In the genomic region with DNA sequence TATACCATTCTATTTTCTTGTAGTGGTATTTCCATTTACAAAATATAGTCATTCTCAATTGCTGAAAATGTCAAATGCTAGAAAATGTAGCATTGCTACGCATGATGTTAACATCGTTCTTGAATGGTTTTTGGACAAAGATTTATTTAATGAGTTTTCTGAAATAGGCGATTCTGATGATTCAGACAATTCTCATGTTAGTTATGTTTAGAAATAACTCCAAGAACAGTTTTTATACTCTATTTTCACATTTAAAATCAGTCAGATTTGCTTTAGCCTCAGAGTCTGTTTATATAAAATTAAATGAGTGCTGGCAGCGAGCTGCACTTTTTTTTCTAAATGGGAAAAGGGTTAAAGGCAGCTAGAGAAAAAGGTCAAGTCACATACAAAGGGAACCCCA, we compare ENCODE assay signal across 21 cellular contexts.
"Had no signal": no experiment of that assay in that cellular context is flagged by ENCODE, and none has a peak within 500 bp of the region (broad histone marks: within the 10 kb centered on the region; RNA-seq: fewer than 3 reads in every experiment).

No MANE protein-coding gene starts in this region.

- H3K36me3 ChIP-seq: MG63, SJSA1 had no signal

- H3K27me3 ChIP-seq: MG63, SJSA1 had no signal

- H3K4me1 ChIP-seq: SJSA1 had no signal

- DNase-seq: KBM-7, MG63, NCI-H1092, NCI-H1105 treated with DMSO at 0.1 percent for 48 hours, NCI-H1417 treated with DMSO at 0.1 percent for 48 hours, NCI-H146, NCI-H1694 treated with DMSO at 0.1 percent for 48 hours, NCI-H1930, NCI-H2081 treated with DMSO at 0.1 percent for 48 hours, NCI-H2171, NCI-H226, NCI-H446, NCI-H510A, NCI-H524 treated with DMSO at 0.1 percent for 48 hours, NCI-H69, NCI-H774, Right ventricle myocardium superior, RPMI8226, SIG-M5 had no signal

- H3K4me3 ChIP-seq: MG63, SJSA1, SK-N-MC had no signal

- H3K9me3 ChIP-seq: MG63, SJSA1 had no signal

- H3K27ac ChIP-seq: SJSA1, SK-N-MC had no signal
